ENCODE assay signal across 1 cellular context in genomic region chr14:69287096-69287991, GRCh38.
TF ChIP-seq lines count a peak whose summit lies in the region.

No MANE protein-coding gene starts in this region.

TF ChIP-seq in HepG2, 621 proteins besides CTCF, POLR2A, EP300 and RAD21 (continued from another document):
- 0 out of 4 replicates have a peak, but pooled peaks of 1 of the 2 experiments have one; percentile 22 for TF ChIP-seq HMGXB4 (CRISPR knock-in tag; IDR thresholded peaks at IDR 0.05; ENCODE audit: borderline replicate concordance in 1 of 2, low read depth in 1 of 2)
- TF ChIP-seq ZNF775 (CRISPR knock-in tag; IDR thresholded peaks at IDR 0.05; ENCODE audit: borderline replicate concordance): no peak
- no peak for TF ChIP-seq NFIB (CRISPR knock-in tag; IDR thresholded peaks at IDR 0.05; ENCODE audit: borderline replicate concordance)
- TF ChIP-seq STAG1 (CRISPR knock-in tag; IDR thresholded peaks at IDR 0.05): peak; percentile 62
- no peak for TF ChIP-seq ATRX (CRISPR knock-in tag; IDR thresholded peaks at IDR 0.05; ENCODE audit: borderline replicate concordance)
- TF ChIP-seq ETV6 (CRISPR knock-in tag; conservative IDR thresholded peaks at IDR 0.05): no peak
